Comparison of ENCODE assay signal across 8 cellular contexts in the genomic region with DNA sequence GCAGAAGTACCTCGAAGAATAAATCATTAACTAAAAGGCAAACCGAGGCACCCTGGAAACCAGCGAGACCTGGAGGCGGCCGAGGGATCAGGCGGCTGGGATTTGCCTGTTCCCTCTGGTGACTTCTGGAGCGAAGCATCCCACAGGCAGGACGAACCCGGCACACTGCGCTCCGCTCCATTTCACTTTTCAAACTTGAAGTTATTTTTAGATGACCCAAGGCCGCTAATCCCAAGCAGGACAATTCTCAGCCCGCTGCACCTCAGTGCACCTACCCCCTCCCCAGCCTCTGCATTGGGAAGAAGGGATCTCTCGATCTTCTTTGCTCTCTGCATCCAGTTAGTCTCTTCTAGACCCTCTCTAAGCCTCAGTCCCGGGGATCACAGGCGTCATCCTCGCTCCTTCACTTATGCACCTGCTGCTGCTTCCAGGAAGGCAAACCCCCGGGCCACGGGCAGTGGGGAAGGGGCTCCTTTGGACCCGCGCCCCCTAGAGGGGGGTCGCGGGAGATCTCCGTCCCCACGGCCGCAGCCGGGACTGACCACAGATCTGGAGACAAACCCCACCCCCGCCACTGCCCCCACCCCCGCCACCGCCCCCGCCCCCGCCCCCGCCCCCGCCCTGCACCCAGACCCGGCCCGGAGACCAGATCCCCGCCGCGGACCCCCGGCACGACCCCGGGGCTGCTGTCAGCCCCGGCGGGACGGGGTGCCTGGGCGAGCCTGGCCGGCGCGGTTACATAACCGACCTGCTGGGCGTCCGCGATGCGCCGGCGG. TPM values are rescaled to one million over a fixed set of nuclear protein-coding genes. Genes with fewer than 3 reads are reported as not detected.
DNase-seq lines count a peak whose midpoint lies in the region; ATAC-seq and TF ChIP-seq lines count a peak whose summit lies in the region.

No MANE protein-coding gene starts in this region.

- H3K27me3 Mint-ChIP-seq in Caco-2 (ENCODE audit: insufficient read depth, unreplicated experiment): peaks cover 30% of the 10 kb centered on the region

- TF ChIP-seq CTCF in Caco-2 (IDR thresholded peaks at IDR 0.05; ENCODE audit: insufficient read depth in 1 of 2, low read depth in 1 of 2, low read length in 1 of 2, severe bottlenecking in 1 of 2, unreplicated experiment in 1 of 2): peak; percentile 38 to 50

- peaks cover 7% of the 10 kb centered on the region for H3K4me1 Mint-ChIP-seq in Caco-2 (ENCODE audit: low read depth, unreplicated experiment)

- H3K27me3 ChIP-seq in Caco-2 (replicated peaks; ENCODE audit: control insufficient read depth, insufficient read depth, low read length): no peaks in the 10 kb centered on the region; the same call in none of the 2 replicates
- H3K27me3 ChIP-seq in HUES64 (ENCODE audit: insufficient read depth, low read length): peaks cover 51% of the 10 kb centered on the region
- H3K27me3 ChIP-seq in iPS-20b (ENCODE audit: insufficient read depth, low read length): peaks cover 45% of the 10 kb centered on the region
- H3K27me3 ChIP-seq in skeletal muscle satellite cell (ENCODE audit: control insufficient read depth, insufficient read depth, low read length): peaks cover 20% of the 10 kb centered on the region

- BruUV-seq in Caco-2 (replicated peaks; lab: Mats Ljungman, UMichigan): no TSS peak

- H3K27ac ChIP-seq in HUES64 (ENCODE audit: low read depth, low read length) (no peak overlapping the region), iPS-20b (ENCODE audit: low read length) (no peak overlapping the region)

- CTCF ChIA-PET in Caco-2 (lab: Charles Lee): interaction anchor here (1.4 kb wide), 1 partner anchor 71 kb away, joined by 3 read pairs; no protein-coding TSS in a partner anchor

- POLR2A ChIA-PET in Caco-2 (lab: Charles Lee): no interaction called here

- no peak for ATAC-seq in GM21528 (IDR thresholded peaks at IDR 0.05; ENCODE audit: low FRiP score, unreplicated experiment)

- DNase-seq in Caco-2 (peak; percentile 32 to 56), astrocyte of the hippocampus (ENCODE audit: low read depth, low spot score) (peak; percentile 16), SIG-M5 (lab: John Stamatoyannopoulos, UW) (no peak)
- no peak for DNase-seq in activated effector memory CD4-positive, alpha-beta T cell treated with anti-CD3 and anti-CD28 coated beads, Interleukin-2, amount 50 U/mL, for 16 hours

- H3K4me3 Mint-ChIP-seq in Caco-2 (ENCODE audit: unreplicated experiment): peak overlapping the region; percentile 73

- H3K36me3 ChIP-seq in Caco-2 (ENCODE audit: control insufficient read depth, insufficient read depth, low read length) (no peaks in the 10 kb centered on the region), HUES64 (ENCODE audit: insufficient read depth, low read length) (no peaks in the 10 kb centered on the region), iPS-20b (ENCODE audit: insufficient read depth, low read depth, low read length) (no peaks in the 10 kb centered on the region), skeletal muscle satellite cell (ENCODE audit: insufficient read depth, low read length) (no peaks in the 10 kb centered on the region)

- H3K9me3 ChIP-seq in Caco-2 (no peaks in the 10 kb centered on the region), HUES64 (ENCODE audit: insufficient read depth, low read depth, low read length) (no peaks in the 10 kb centered on the region), iPS-20b (ENCODE audit: insufficient read depth, low read depth, low read length) (no peaks in the 10 kb centered on the region), skeletal muscle satellite cell (replicated peaks; ENCODE audit: low read length) (no peaks in the 10 kb centered on the region)

- no peaks in the 10 kb centered on the region for H3K36me3 Mint-ChIP-seq in Caco-2 (ENCODE audit: insufficient read depth, unreplicated experiment)

- no peak overlapping the region for H3K27ac Mint-ChIP-seq in Caco-2 (ENCODE audit: unreplicated experiment)

- H3K9me3 Mint-ChIP-seq in Caco-2 (ENCODE audit: unreplicated experiment): no peaks in the 10 kb centered on the region

- intact Hi-C loops in Caco-2 (cut with micrococcal nuclease; ENCODE audit: unreplicated experiment): loop anchor here (1.0 to 10.0 kb wide), 3 partner anchors 71 to 396 kb away; no protein-coding TSS in a partner anchor

- H3K9ac ChIP-seq in HUES64 (ENCODE audit: low read depth, low read length) (peak overlapping the region; percentile 80; the same call in 1 of the 2 replicates), iPS-20b (ENCODE audit: low read depth, low read length) (no peak overlapping the region), skeletal muscle satellite cell (ENCODE audit: low read depth, low read length) (peak overlapping the region; percentile 72)

- H3K4me3 ChIP-seq in Caco-2 (ENCODE audit: low read depth, low read length) (peak overlapping the region; percentile 44), HUES64 (ENCODE audit: low read length) (peak overlapping the region; percentile 73), iPS-20b (ENCODE audit: low read length) (peak overlapping the region; percentile 86), skeletal muscle satellite cell (ENCODE audit: low read length) (peak overlapping the region; percentile 74)

- H3K4me1 ChIP-seq in Caco-2 (peaks cover 9% of the 10 kb centered on the region; the same call in 1 of the 2 replicates), HUES64 (ENCODE audit: insufficient read depth, low read length) (peaks cover 12% of the 10 kb centered on the region), iPS-20b (ENCODE audit: insufficient read depth, low read length) (peaks cover 16% of the 10 kb centered on the region), skeletal muscle satellite cell (ENCODE audit: control insufficient read depth, insufficient read depth, low read length) (peaks cover 18% of the 10 kb centered on the region)

- H3K4me2 ChIP-seq in skeletal muscle satellite cell (ENCODE audit: low read length): peak overlapping the region; percentile 94

- WGBS in HUES64: 16% methylated on average over 41 of the region's 56 CpGs

RNA-seq across cellular contexts. Expression of a gene that starts 0.6 kb away (rescaled TPM):
- not detected in 2 replicates for total RNA-seq in Caco-2 (2022)
- 7.8 TPM for polyA plus RNA-seq in HUES64 (2013, experiment 1 of 2)
- 8.5 TPM for polyA plus RNA-seq in HUES64 (2013, experiment 2 of 2)
- total RNA-seq in skeletal muscle satellite cell (2012; rRNA removed): 0.25 and 1.5 TPM in 2 replicates

Comparison
In these comparisons a context has a peak if more than half of its experiments do, and no peak if none do; other contexts are left out.
1. DNase-seq: peak in Caco-2 (2 of 2) and astrocyte of the hippocampus (single experiment); none in SIG-M5 (single experiment) and activated effector memory CD4-positive, alpha-beta T cell treated with anti-CD3 and anti-CD28 coated beads, Interleukin-2, amount 50 U/mL, for 16 hours (single experiment).
2. Peak in every context shown above with its lines, with median percentiles within 50 percentile points of each other: H3K4me3 ChIP-seq.